Comparison of ENCODE assay signal across 1 cellular context in genomic region chr3:48226959-48227358, GRCh38.
TF ChIP-seq lines count a peak whose summit lies in the region.

No MANE protein-coding gene starts in this region.

TF ChIP-seq in GM12878, 131 proteins besides CTCF, POLR2A, EP300 and RAD21:
- TF ChIP-seq IKZF2 (IDR thresholded peaks at IDR 0.05) (peak; percentile 52 to 61; a peak in 2 of 4 replicates), NFYA (IDR thresholded peaks at IDR 0.05; ENCODE audit: borderline replicate concordance, low read depth, low read length) (no peak), NFIC (IDR thresholded peaks at IDR 0.05; ENCODE audit: low read depth, low read length) (peak; percentile 37; the same call in 1 of the 2 replicates), CREM (IDR thresholded peaks at IDR 0.05; ENCODE audit: low read depth) (0 out of 2 replicates have a peak, but pooled peaks have one; percentile 13), SPI1 (IDR thresholded peaks at IDR 0.05; ENCODE audit: borderline replicate concordance, insufficient read depth, low read depth, low read length) (peak; percentile 77), ZNF687 (IDR thresholded peaks at IDR 0.05) (no peak), ESRRA (IDR thresholded peaks at IDR 0.05; ENCODE audit: low read length) (no peak), TCF3 (IDR thresholded peaks at IDR 0.05; ENCODE audit: borderline replicate concordance, insufficient read depth, low read depth, low read length) (0 out of 2 replicates have a peak, but pooled peaks have one; percentile 30), DPF2 (IDR thresholded peaks at IDR 0.05) (0 out of 2 replicates have a peak, but pooled peaks have one; percentile 37), RUNX3 (IDR thresholded peaks at IDR 0.05; ENCODE audit: low read length) (peak; percentile 80), MTA2 (IDR thresholded peaks at IDR 0.05; ENCODE audit: low read depth) (0 out of 2 replicates have a peak, but pooled peaks have one; percentile 17), EED (IDR thresholded peaks at IDR 0.05; ENCODE audit: low read depth) (peak; percentile 48; the same call in 1 of the 2 replicates), JUND (IDR thresholded peaks at IDR 0.05; ENCODE audit: low read depth, low read length) (no peak), MEF2B (IDR thresholded peaks at IDR 0.05; ENCODE audit: partially characterized antibody, poor library complexity, severe bottlenecking) (peak; percentile 29), TCF12 (IDR thresholded peaks at IDR 0.05; ENCODE audit: low read depth, low read length) (peak; percentile 58; the same call in 1 of the 2 replicates), IKZF1 (conservative IDR thresholded peaks at IDR 0.05) (peak; percentile 44)
